ENCODE assay signal across 8 cellular contexts in the genomic region with DNA sequence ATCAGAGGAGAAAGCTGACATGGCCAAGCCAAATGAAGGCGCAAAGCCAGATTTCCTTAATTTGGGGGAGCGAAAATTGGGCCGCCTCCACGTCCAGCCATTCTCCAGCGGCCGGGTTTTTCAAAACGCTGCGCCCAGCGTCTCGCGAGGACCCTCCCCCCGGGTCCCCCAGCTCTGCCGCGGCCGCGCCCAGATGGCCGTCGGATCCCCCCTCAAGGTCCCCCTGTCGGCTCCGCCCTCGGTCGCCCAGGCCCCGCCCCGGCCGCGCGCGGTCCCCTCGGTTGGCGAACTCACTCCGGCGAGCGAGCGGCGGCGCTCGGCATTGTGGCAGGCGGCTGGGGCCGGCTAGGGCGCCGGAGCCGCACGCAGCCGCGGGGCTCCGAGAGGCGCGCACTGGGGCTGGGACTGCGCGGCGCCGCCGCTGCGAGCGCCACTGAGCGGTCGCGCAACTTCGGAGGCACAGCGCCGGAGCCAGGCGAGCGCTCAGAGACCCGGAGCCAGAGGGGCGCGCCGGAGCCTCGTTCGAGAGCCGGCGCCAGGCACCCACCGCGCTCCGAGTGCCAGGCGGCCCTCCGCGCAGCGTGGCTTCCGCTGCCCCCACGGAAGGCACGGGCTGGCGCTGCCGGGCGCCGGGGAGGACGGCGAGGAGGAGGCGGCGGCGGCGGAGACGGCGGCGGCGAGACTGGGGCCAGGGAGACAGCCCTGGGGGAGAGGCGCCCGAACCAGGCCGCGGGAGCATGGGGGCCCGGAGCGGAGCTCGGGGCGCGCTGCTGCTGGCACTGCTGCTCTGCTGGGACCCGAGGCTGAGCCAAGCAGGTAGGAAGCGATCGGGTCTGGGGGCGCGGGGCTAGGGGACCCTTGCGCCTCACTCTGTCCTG. TPM values are rescaled to one million over a fixed set of nuclear protein-coding genes. Genes with fewer than 3 reads are reported as not detected.
A peak's percentile ranks its signal among the peaks of the same experiment; 100 is the strongest.
DNase-seq lines count a peak whose midpoint lies in the region; ATAC-seq and TF ChIP-seq lines count a peak whose summit lies in the region.

A gene (plus strand): TSS at position 322 of the 878 bp plus-strand sequence. CDS start 416 bp downstream, at position 738.

- intact Hi-C loops in dorsolateral prefrontal cortex (cut with DNase I), result loop anchor here (1.0 to 10.0 kb wide), 5 partner anchors 20 to 502 kb away; a partner anchor contains a TSS

- peaks cover 18 to 34% (median 23%) of the 10 kb centered on the region in 4 donors for H3K4me1 ChIP-seq in liver (ENCODE audit: control insufficient read depth in 4 of 4, insufficient read depth in 4 of 4, low read length in 3 of 4)

- H3K27me3 ChIP-seq in dorsolateral prefrontal cortex, result no peaks in the 10 kb centered on the region
- peaks cover 0 to 10% (median 5%) of the 10 kb centered on the region in 4 donors for H3K27me3 ChIP-seq in liver (ENCODE audit: control insufficient read depth in 4 of 4, insufficient read depth in 4 of 4, low read length in 3 of 4)

- H3K9ac ChIP-seq in liver (ENCODE audit: low read depth in 1 of 2, low read length in 2 of 2), result peak within 1 kb of the TSS in 1 of 2 donors; percentile 28

- H3K9me3 ChIP-seq in liver (ENCODE audit: control insufficient read depth in 4 of 4, low read length in 3 of 4), result no peaks in the 10 kb centered on the region

- H3K27ac ChIP-seq in dorsolateral prefrontal cortex (peak within 1 kb of the TSS; percentile 66 to 97 (median 92)), liver (ENCODE audit: low read depth in 1 of 2, low read length in 2 of 2) (peak within 1 kb of the TSS; percentile 56 to 57)

- peak; percentile 9 for DNase-seq in activated CD4-positive, CD25-positive, alpha-beta regulatory T cell treated with anti-CD3 and anti-CD28 coated beads, Interleukin-2, amount 50 U/mL, for 16 hours (ENCODE audit: low read depth, low spot score)
- no peak for DNase-seq in activated CD4-positive, CD25-positive, alpha-beta regulatory T cell treated with anti-CD3 and anti-CD28 coated beads, Interleukin-2, amount 50 U/mL, for 72 hours
- peak; percentile 77 for DNase-seq in NCI-H2227 treated with DMSO at 0.1 percent for 48 hours (lab: John Stamatoyannopoulos, UW)
- DNase-seq in activated CD4-positive, alpha-beta T cell treated with anti-CD3 and anti-CD28 coated beads, Interleukin-2, amount 50 U/mL, for 48 hours, result peak; percentile 68 to 72
- peak; percentile 80 to 97 (median 90) for DNase-seq in dorsolateral prefrontal cortex
- DNase-seq in stimulated activated CD4-positive, alpha-beta T cell treated with anti-CD3 and anti-CD28 coated beads, Interleukin-2, amount 100 ng/mL, for 4 hours (ENCODE audit: low read depth), result peak; percentile 38

- TF ChIP-seq RAD21 in liver (IDR thresholded peaks at IDR 0.05), result no peak

- peak within 1 kb of the TSS; percentile 67 to 97 (median 89) for H3K4me3 ChIP-seq in dorsolateral prefrontal cortex
- H3K4me3 ChIP-seq in liver (ENCODE audit: low read depth in 1 of 3, low read length in 3 of 3), result peak within 1 kb of the TSS; percentile 5 to 63 (median 48)

- peak in 50 of 56 donors; percentile 13 to 76 (median 44) for TF ChIP-seq CTCF in dorsolateral prefrontal cortex (IDR thresholded peaks at IDR 0.05 in 54 of 56, conservative IDR thresholded peaks at IDR 0.05 in 2 of 56; ENCODE audit: low read depth in 1 of 56, partially characterized antibody in 56 of 56)
- peak; percentile 24 for TF ChIP-seq CTCF in liver (IDR thresholded peaks at IDR 0.05; ENCODE audit: low read depth, low read length, missing input control)

- WGBS in liver, result 1% methylated on average over 110 of the region's 110 CpGs

- no peak for ATAC-seq in GM18870 (IDR thresholded peaks at IDR 0.05; ENCODE audit: unreplicated experiment)

- no peaks in the 10 kb centered on the region for H3K36me3 ChIP-seq in liver (ENCODE audit: control insufficient read depth in 4 of 4, insufficient read depth in 3 of 4, low read depth in 1 of 4, low read length in 3 of 4)

TF ChIP-seq in liver, 16 proteins besides CTCF, POLR2A, EP300 and RAD21:
- TF ChIP-seq, protein P1, sequence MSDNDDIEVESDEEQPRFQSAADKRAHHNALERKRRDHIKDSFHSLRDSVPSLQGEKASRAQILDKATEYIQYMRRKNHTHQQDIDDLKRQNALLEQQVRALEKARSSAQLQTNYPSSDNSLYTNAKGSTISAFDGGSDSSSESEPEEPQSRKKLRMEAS (IDR thresholded peaks at IDR 0.05), result no peak
- no peak for TF ChIP-seq NR2F2 (IDR thresholded peaks at IDR 0.05)
TF ChIP-seq in liver: peak in this region for 0.

RNA-seq across cellular contexts. Expression of the gene that starts here (rescaled TPM):
- total RNA-seq in dorsolateral prefrontal cortex, result 10 to 100 TPM; 12.3 to 77.7 (median 23.7) TPM
- 1 to 10 TPM; 1.4 to 1.8 TPM for total RNA-seq in liver
- 1 to 10 TPM in 1 of 2 donors, under 1 TPM in 1; 0.56 to 1.2 TPM for polyA plus RNA-seq in liver

Comparison
In these comparisons a context has a peak if more than half of its experiments do, and no peak if none do; other contexts are left out.
1. RNA of the gene that starts here (total RNA-seq): 12.3 to 77.7 TPM in dorsolateral prefrontal cortex; 1.4 to 1.8 TPM in liver; every median in the first group is over 4 times any median in the second.